Comparison of ENCODE assay signal across 11 cellular contexts in the genomic region with DNA sequence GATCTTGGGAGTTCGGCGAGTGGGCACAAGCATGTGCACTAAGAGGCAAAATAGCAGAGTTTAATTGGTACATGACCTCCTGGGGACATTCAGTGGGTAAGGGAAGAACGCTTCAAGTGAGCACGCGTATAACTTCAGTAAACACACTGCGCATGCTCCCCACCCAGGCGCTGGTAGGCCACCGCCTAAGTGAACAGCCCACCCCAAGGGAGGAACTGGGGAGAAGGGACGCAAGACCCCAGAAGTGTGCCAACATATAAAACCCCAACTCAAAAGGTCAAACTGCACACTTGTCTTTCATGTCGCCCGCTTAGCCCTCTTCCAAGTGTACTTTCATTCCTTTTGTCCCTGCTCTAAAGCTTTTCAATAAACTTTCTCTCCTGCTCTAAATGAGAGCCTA. TPM values are rescaled to one million over a fixed set of nuclear protein-coding genes. Genes with fewer than 3 reads are reported as not detected.
DNase-seq lines count a peak whose midpoint lies in the region; ATAC-seq and TF ChIP-seq lines count a peak whose summit lies in the region.
"Had no signal": no experiment of that assay in that cellular context is flagged by ENCODE, and none has a peak within 500 bp of the region (broad histone marks: within the 10 kb centered on the region; RNA-seq: fewer than 3 reads in every experiment).

No MANE protein-coding gene starts in this region.

- H3K36me3 ChIP-seq in osteoblast (ENCODE audit: insufficient read depth, low read length): no peaks in the 10 kb centered on the region
- H3K36me3 ChIP-seq: sigmoid colon had no signal

- no peak overlapping the region for H3K27ac ChIP-seq in osteoblast (ENCODE audit: low read depth, low read length)
- H3K27ac ChIP-seq: epithelial cell of prostate, sigmoid colon had no signal

- no peak overlapping the region for H3K27ac Mint-ChIP-seq in stimulated activated memory B cell treated with anti-CD40 and anti-IgM and Interleukin-4, amounts not matched to agents 10 μg/mL and 1 μg/mL and 100 μg/mL, for 72 hours
- H3K27ac Mint-ChIP-seq: T-helper 2 cell treated with Interferon-gamma antibody and Interleukin-4, amounts not matched to agents 5 μg/mL and 100 μg/mL, for 36 hours had no signal

- no peak for TF ChIP-seq CTCF in osteoblast (IDR thresholded peaks at IDR 0.05; ENCODE audit: extremely low read depth, low read depth, low read length)

- no peaks in the 10 kb centered on the region for H3K4me1 Mint-ChIP-seq in stimulated activated memory B cell treated with anti-CD40 and anti-IgM and Interleukin-4, amounts not matched to agents 10 μg/mL and 1 μg/mL and 100 μg/mL, for 72 hours

- no peaks in the 10 kb centered on the region for H4K20me1 ChIP-seq in osteoblast (ENCODE audit: insufficient read depth, low read length)

- no peaks in the 10 kb centered on the region for H3K79me2 ChIP-seq in osteoblast (ENCODE audit: insufficient read depth, low read length)

- no peaks in the 10 kb centered on the region for H3K27me3 Mint-ChIP-seq in stimulated activated memory B cell treated with anti-CD40 and anti-IgM and Interleukin-4, amounts not matched to agents 10 μg/mL and 1 μg/mL and 100 μg/mL, for 72 hours

- no peaks in the 10 kb centered on the region for H3K9me3 Mint-ChIP-seq in stimulated activated memory B cell treated with anti-CD40 and anti-IgM and Interleukin-4, amounts not matched to agents 10 μg/mL and 1 μg/mL and 100 μg/mL, for 72 hours
- H3K9me3 Mint-ChIP-seq: T-helper 2 cell treated with Interferon-gamma antibody and Interleukin-4, amounts not matched to agents 5 μg/mL and 100 μg/mL, for 36 hours had no signal

- H3K4me3 ChIP-seq in osteoblast (ENCODE audit: insufficient read depth, low read length): peak overlapping the region; percentile 57

- DNase-seq in C1 segment of cervical spinal cord (lab: John Stamatoyannopoulos, UW) (peak in 12 of 14 donors; percentile 5 to 79 (median 58)), NCI-H69 (lab: John Stamatoyannopoulos, UW) (peak; percentile 87), epidermal melanocyte (ENCODE audit: insufficient read length, low spot score) (peak; percentile 11), osteoblast (ENCODE audit: insufficient read length, low spot score, missing footprints) (peak; percentile 76), NCI-H2107 treated with DMSO at 0.1 percent for 48 hours (lab: John Stamatoyannopoulos, UW; ENCODE audit: unreplicated experiment) (no peak), NCI-H187 (lab: John Stamatoyannopoulos, UW) (no peak)
- DNase-seq: sigmoid colon had no signal

- no peak for ATAC-seq in HG02588 (IDR thresholded peaks at IDR 0.05; ENCODE audit: unreplicated experiment)
- no peak for ATAC-seq in stimulated activated memory B cell treated with anti-CD40 and anti-IgM and Interleukin-4, amounts not matched to agents 10 μg/mL and 1 μg/mL and 100 μg/mL, for 72 hours

- no peak overlapping the region for H3K4me3 Mint-ChIP-seq in stimulated activated memory B cell treated with anti-CD40 and anti-IgM and Interleukin-4, amounts not matched to agents 10 μg/mL and 1 μg/mL and 100 μg/mL, for 72 hours
- H3K4me3 Mint-ChIP-seq: T-helper 2 cell treated with Interferon-gamma antibody and Interleukin-4, amounts not matched to agents 5 μg/mL and 100 μg/mL, for 36 hours had no signal

- H3K27me3 ChIP-seq in osteoblast (ENCODE audit: insufficient read depth, low read length): no peaks in the 10 kb centered on the region
- H3K27me3 ChIP-seq: sigmoid colon had no signal

- H3K36me3 Mint-ChIP-seq in stimulated activated memory B cell treated with anti-CD40 and anti-IgM and Interleukin-4, amounts not matched to agents 10 μg/mL and 1 μg/mL and 100 μg/mL, for 72 hours: no peaks in the 10 kb centered on the region

- peak overlapping the region; percentile 74 for H3K4me2 ChIP-seq in osteoblast (ENCODE audit: insufficient read depth, low read length)

- no peaks in the 10 kb centered on the region for H3K9me3 ChIP-seq in osteoblast (ENCODE audit: low read depth, low read length)
- H3K9me3 ChIP-seq: sigmoid colon had no signal

- peak overlapping the region; percentile 81 for H2AFZ ChIP-seq in osteoblast (ENCODE audit: low read length)

- H3K4me1 ChIP-seq in osteoblast (ENCODE audit: insufficient read depth, low read length): peaks cover 9% of the 10 kb centered on the region

RNA-seq across cellular contexts. Expression of a gene that starts 10.5 kb away (rescaled TPM):
- under 0.01 and 0.29 TPM in 2 replicates for total RNA-seq in osteoblast

RNA-seq across cellular contexts. Expression of a gene that starts 12.4 kb away (rescaled TPM):
- not detected in 2 replicates for total RNA-seq in osteoblast
- total RNA-seq: sigmoid colon had no signal

RNA-seq across cellular contexts. Expression of a gene that starts 36.2 kb away (rescaled TPM):
- total RNA-seq in osteoblast: 0.36 and 0.59 TPM in 2 replicates

RNA-seq across cellular contexts. Expression of a gene that starts 37.4 kb away (rescaled TPM):
- total RNA-seq in osteoblast: 1.8 and 2.7 TPM in 2 replicates

RNA-seq across cellular contexts. Expression of a gene that starts 46.2 kb away (rescaled TPM):
- 14.5 and 18.3 TPM in 2 replicates for total RNA-seq in osteoblast

Comparison
In these comparisons a context has a peak if more than half of its experiments do, and no peak if none do; other contexts are left out.
1. DNase-seq: peak in C1 segment of cervical spinal cord (12 of 14), NCI-H69 (single experiment), epidermal melanocyte (single experiment) and osteoblast (single experiment); none in NCI-H2107 treated with DMSO at 0.1 percent for 48 hours (single experiment) and NCI-H187 (0 of 2).